ENCODE assay signal across 8 cellular contexts in genomic region chr2:151409601-151410484, GRCh38. TPM values are rescaled to one million over a fixed set of nuclear protein-coding genes. Genes with fewer than 3 reads are reported as not detected.
A peak's percentile ranks its signal among the peaks of the same experiment; 100 is the strongest.
DNase-seq lines count a peak whose midpoint lies in the region; ATAC-seq, FAIRE-seq and TF ChIP-seq lines count a peak whose summit lies in the region.

A gene with protein sequence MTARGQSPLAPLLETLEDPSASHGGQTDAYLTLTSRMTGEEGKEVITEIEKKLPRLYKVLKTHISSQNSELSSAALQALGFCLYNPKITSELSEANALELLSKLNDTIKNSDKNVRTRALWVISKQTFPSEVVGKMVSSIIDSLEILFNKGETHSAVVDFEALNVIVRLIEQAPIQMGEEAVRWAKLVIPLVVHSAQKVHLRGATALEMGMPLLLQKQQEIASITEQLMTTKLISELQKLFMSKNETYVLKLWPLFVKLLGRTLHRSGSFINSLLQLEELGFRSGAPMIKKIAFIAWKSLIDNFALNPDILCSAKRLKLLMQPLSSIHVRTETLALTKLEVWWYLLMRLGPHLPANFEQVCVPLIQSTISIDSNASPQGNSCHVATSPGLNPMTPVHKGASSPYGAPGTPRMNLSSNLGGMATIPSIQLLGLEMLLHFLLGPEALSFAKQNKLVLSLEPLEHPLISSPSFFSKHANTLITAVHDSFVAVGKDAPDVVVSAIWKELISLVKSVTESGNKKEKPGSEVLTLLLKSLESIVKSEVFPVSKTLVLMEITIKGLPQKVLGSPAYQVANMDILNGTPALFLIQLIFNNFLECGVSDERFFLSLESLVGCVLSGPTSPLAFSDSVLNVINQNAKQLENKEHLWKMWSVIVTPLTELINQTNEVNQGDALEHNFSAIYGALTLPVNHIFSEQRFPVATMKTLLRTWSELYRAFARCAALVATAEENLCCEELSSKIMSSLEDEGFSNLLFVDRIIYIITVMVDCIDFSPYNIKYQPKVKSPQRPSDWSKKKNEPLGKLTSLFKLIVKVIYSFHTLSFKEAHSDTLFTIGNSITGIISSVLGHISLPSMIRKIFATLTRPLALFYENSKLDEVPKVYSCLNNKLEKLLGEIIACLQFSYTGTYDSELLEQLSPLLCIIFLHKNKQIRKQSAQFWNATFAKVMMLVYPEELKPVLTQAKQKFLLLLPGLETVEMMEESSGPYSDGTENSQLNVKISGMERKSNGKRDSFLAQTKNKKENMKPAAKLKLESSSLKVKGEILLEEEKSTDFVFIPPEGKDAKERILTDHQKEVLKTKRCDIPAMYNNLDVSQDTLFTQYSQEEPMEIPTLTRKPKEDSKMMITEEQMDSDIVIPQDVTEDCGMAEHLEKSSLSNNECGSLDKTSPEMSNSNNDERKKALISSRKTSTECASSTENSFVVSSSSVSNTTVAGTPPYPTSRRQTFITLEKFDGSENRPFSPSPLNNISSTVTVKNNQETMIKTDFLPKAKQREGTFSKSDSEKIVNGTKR (N-terminal part only) (plus strand): TSS chr2:151409902. CDS start chr2:151410424, 522 bp downstream.

- no peaks in the 10 kb centered on the region for H3K27me3 Mint-ChIP-seq in progenitor cell of endocrine pancreas

- H3K27ac ChIP-seq in adrenal gland = peak within 1 kb of the TSS; percentile 30 to 96 (median 82)

- H3K36me3 ChIP-seq in adrenal gland (replicated peaks in 1 of 2) = peaks cover 0 to 24% of the 10 kb centered on the region in 2 donors

- TF ChIP-seq CTCF in adrenal gland (IDR thresholded peaks at IDR 0.05) (peak; percentile 34 to 85 (median 70)), progenitor cell of endocrine pancreas (IDR thresholded peaks at IDR 0.05; ENCODE audit: unreplicated experiment) (peak; percentile 66)

- H3K4me3 Mint-ChIP-seq in progenitor cell of endocrine pancreas (ENCODE audit: low read depth) = peak within 1 kb of the TSS; percentile 98

- FAIRE-seq in GM12892 (lab: Jason Lieb, UNC) = peak; percentile 86

- 0 to 1% (median 0%) methylated on average over 8 to 65 of the region's 65 CpGs for WGBS in adrenal gland, 4 donors

- DNase-seq in GM12892 (ENCODE audit: insufficient read length) (peak; percentile 77), NCI-H1436 (lab: John Stamatoyannopoulos, UW) (peak; percentile 92), T-helper 1 cell (peak; percentile 42 to 84 (median 60)), adrenal gland (peak; percentile 83 to 94 (median 89)), left cardiac atrium (peak; percentile 94), progenitor cell of endocrine pancreas (ENCODE audit: low spot score, unreplicated experiment) (peak; percentile 82), ureter (ENCODE audit: low spot score) (peak; percentile 87)

- peaks cover 0 to 15% of the 10 kb centered on the region in 2 donors for H3K4me1 ChIP-seq in adrenal gland (replicated peaks in 1 of 2)

- H3K36me3 Mint-ChIP-seq in progenitor cell of endocrine pancreas (ENCODE audit: insufficient read depth) = peaks cover 12% of the 10 kb centered on the region

- peaks cover 9% of the 10 kb centered on the region for H3K4me1 Mint-ChIP-seq in progenitor cell of endocrine pancreas (ENCODE audit: low read depth)

- peak within 1 kb of the TSS; percentile 98 for H3K27ac Mint-ChIP-seq in progenitor cell of endocrine pancreas

- intact Hi-C loops in adrenal gland (cut with DNase I) = loop anchor here (10.0 kb wide), 2 partner anchors 115 to 125 kb away; partner anchors contain the start of gene NMI (in 1 of the 2)
- intact Hi-C loops in left cardiac atrium (cut with DNase I) = no loop called here

- peak within 1 kb of the TSS; percentile 96 to 100 (median 99) for H3K4me3 ChIP-seq in adrenal gland

- no peaks in the 10 kb centered on the region for H3K27me3 ChIP-seq in adrenal gland

- ATAC-seq in HG02840 (IDR thresholded peaks at IDR 0.05; ENCODE audit: low FRiP score, unreplicated experiment) (peak; percentile 88), left cardiac atrium (peak; percentile 99)

- H3K9me3 Mint-ChIP-seq in progenitor cell of endocrine pancreas (ENCODE audit: low read depth) = no peaks in the 10 kb centered on the region

- H3K9me3 ChIP-seq in adrenal gland (replicated peaks in 1 of 3) = no peaks in the 10 kb centered on the region

- TF ChIP-seq POLR2A in GM12892 (IDR thresholded peaks at IDR 0.05; ENCODE audit: low read depth, low read length) (peak; percentile 85), adrenal gland (IDR thresholded peaks at IDR 0.05) (peak in 1 of 2 donors; percentile 27)

RNA-seq across cellular contexts. Expression of the gene that starts here (rescaled TPM):
- polyA plus RNA-seq in GM12892 (2012; ENCODE audit: missing spikeins) = 21.9 TPM
- 10 to 100 TPM; 11.0 to 35.4 (median 28.2) TPM for total RNA-seq in adrenal gland
- polyA plus RNA-seq in adrenal gland = 10 to 100 TPM in 1 of 3 donors, 1 to 10 TPM in 2; 4.0 to 12.3 (median 5.5) TPM
- total RNA-seq in left cardiac atrium = 10 to 100 TPM; 17.3 to 19.4 TPM
- 53.0 and 54.4 TPM in 2 replicates for total RNA-seq in progenitor cell of endocrine pancreas
- 48.3 TPM for total RNA-seq in ureter

Comparison
In these comparisons a context has a peak if more than half of its experiments do, and no peak if none do; other contexts are left out.
1. Peak in every context shown above with its lines: DNase-seq, ATAC-seq, H3K4me3 ChIP-seq and H3K27ac ChIP-seq.
2. intact Hi-C loops: an anchor here in adrenal gland (10.0 kb wide); none called in left cardiac atrium.